In genomic region chr7:149715476-149715875, GRCh38 we compare ENCODE assay signal across 9 cellular contexts. TPM values are rescaled to one million over a fixed set of nuclear protein-coding genes. Genes with fewer than 3 reads are reported as not detected.
DNase-seq lines count a peak whose midpoint lies in the region; ATAC-seq, FAIRE-seq and TF ChIP-seq lines count a peak whose summit lies in the region.
"Had no signal": no experiment of that assay in that cellular context is flagged by ENCODE, and none has a peak within 500 bp of the region (broad histone marks: within the 10 kb centered on the region; RNA-seq: fewer than 3 reads in every experiment).

No MANE protein-coding gene starts in this region.

- TF ChIP-seq EP300 in H1 (IDR thresholded peaks at IDR 0.05; ENCODE audit: borderline replicate concordance in 1 of 2, low read depth in 2 of 2, low read length in 2 of 2) = no peak

- peaks cover 5% of the 10 kb centered on the region for H3K9me3 Mint-ChIP-seq in Calu3 (ENCODE audit: low read depth, unreplicated experiment)

- H3K4me1 ChIP-seq in NT2/D1 (ENCODE audit: insufficient read depth, insufficient read length) (peaks cover 25% of the 10 kb centered on the region), H1 (replicated peaks in 1 of 4; ENCODE audit: control insufficient read depth in 3 of 4, insufficient read depth in 4 of 4, low read length in 3 of 4) (peaks cover 2 to 14% (median 7%) of the 10 kb centered on the region in 4 experiments)

- DNase-seq in Calu3 = no peak
- no peak for DNase-seq in NT2/D1 (ENCODE audit: low read depth, low spot score)
- DNase-seq in H1 (ENCODE audit: low read depth in 1 of 2, low spot score in 2 of 2) = peak in 1 of 2 experiments; percentile 37
- DNase-seq in omental fat pad (ENCODE audit: low spot score) = peak; percentile 20
- DNase-seq in HEK293T (ENCODE audit: extremely low spot score) = no peak
- DNase-seq in NCI-H524 (lab: John Stamatoyannopoulos, UW) = no peak
- no peak for DNase-seq in NCI-H1048 (lab: John Stamatoyannopoulos, UW)

- H2BK5ac ChIP-seq in H1 (ENCODE audit: low read depth, low read length) = no peak overlapping the region

- POLR2A ChIA-PET in H1 (lab: Charles Lee; ENCODE audit: partially characterized antibody) = interaction anchor here (0.8 to 2.1 kb wide), 7 partner anchors 18 to 53 kb away, joined by 3 to 5 read pairs (median 3); no protein-coding TSS in a partner anchor
- POLR2A ChIA-PET in HEK293T (lab: Yijun Ruan, JAX) = interaction anchor here (1.5 to 2.2 kb wide), 4 partner anchors 11 to 91 kb away, joined by 4 to 8 read pairs (median 6); no protein-coding TSS in a partner anchor

- peak overlapping the region; percentile 22 for H2BK120ac ChIP-seq in H1 (replicated peaks; ENCODE audit: low read depth, low read length)

- H3K23me2 ChIP-seq in H1 (ENCODE audit: low read depth, low read length) = peaks cover 12% of the 10 kb centered on the region

- no peak overlapping the region for H2BK12ac ChIP-seq in H1 (ENCODE audit: low read depth, low read length)

- WGBS in H1 (ENCODE audit: extremely low coverage in 1 of 2, insufficient coverage in 1 of 2, insufficient read length in 1 of 2, insufficient replicate concordance in 2 of 2, low coverage in 1 of 2, low lambda C conversion rate in 2 of 2, missing lambda C conversion rate in 1 of 2), 2 experiments = 53% methylated on average over 8 of the region's 8 CpGs; no CpG with 5 or more reads in 1 of the 2 experiments

- H3K27me3 ChIP-seq in NT2/D1 (ENCODE audit: insufficient read depth, insufficient read length) (peaks cover 14% of the 10 kb centered on the region), H1 (replicated peaks in 1 of 4; ENCODE audit: control insufficient read depth in 3 of 4, extremely low read depth in 1 of 4, insufficient read depth in 3 of 4, low read length in 3 of 4) (peaks cover 0 to 11% (median 7%) of the 10 kb centered on the region in 4 experiments; a peak in 4 of 7 replicates)

- H3K36me3 ChIP-seq in NT2/D1 (ENCODE audit: insufficient read depth, insufficient read length, low read length) (peaks cover 4% of the 10 kb centered on the region), H1 (ENCODE audit: control insufficient read depth in 2 of 4, insufficient read depth in 4 of 4, low read length in 3 of 4) (no peaks in the 10 kb centered on the region)

- H3K79me1 ChIP-seq in H1 (ENCODE audit: low read depth, low read length) = peaks cover 14% of the 10 kb centered on the region

- no peak overlapping the region for H3K27ac ChIP-seq in H1 (ENCODE audit: low read depth, low read length)

- no peak overlapping the region for H3K23ac ChIP-seq in H1 (ENCODE audit: insufficient read length)

- no peak overlapping the region for H4K91ac ChIP-seq in H1 (replicated peaks; ENCODE audit: insufficient read length, low read length)

- no peak for TF ChIP-seq RAD21 in H1 (IDR thresholded peaks at IDR 0.05 in 1 of 2, conservative IDR thresholded peaks at IDR 0.05 in 1 of 2; ENCODE audit: low read depth in 2 of 2, low read length in 2 of 2)

- H2BK20ac ChIP-seq in H1 (ENCODE audit: low read length) = no peak overlapping the region

- TF ChIP-seq POLR2A in H1 (IDR thresholded peaks at IDR 0.05; ENCODE audit: control extremely low read depth in 1 of 2, low read depth in 2 of 2, low read length in 2 of 2) = no peak

- H3K27ac Mint-ChIP-seq in Calu3 (ENCODE audit: unreplicated experiment) = no peak overlapping the region

- CTCF ChIA-PET in Calu3 (lab: Charles Lee) (interaction anchor here (0.8 to 2.7 kb wide), 2 partner anchors 27 to 53 kb away, joined by 3 to 13 read pairs; no protein-coding TSS in a partner anchor), H1 (lab: Charles Lee; ENCODE audit: partially characterized antibody) (interaction anchor here (1.1 to 2.9 kb wide), 7 partner anchors 12 to 87 kb away, joined by 3 to 17 read pairs (median 6); no protein-coding TSS in a partner anchor), HEK293T (lab: Yijun Ruan, JAX) (interaction anchor here (0.5 to 2.6 kb wide), 4 partner anchors 53 to 703 kb away, joined by 3 to 17 read pairs (median 4); no protein-coding TSS in a partner anchor)

- H3K4ac ChIP-seq in H1 (replicated peaks; ENCODE audit: insufficient read length, low read depth, low read length) = no peak overlapping the region

- no TSS peak for BruUV-seq in Calu3 (replicated peaks; lab: Mats Ljungman, UMichigan)

- peaks cover 17% of the 10 kb centered on the region for H3K36me3 Mint-ChIP-seq in Calu3 (ENCODE audit: insufficient read depth, unreplicated experiment)

- peak overlapping the region; percentile 46; the same call in 1 of the 2 replicates for H2BK15ac ChIP-seq in H1 (ENCODE audit: low read length)

- peaks cover 34% of the 10 kb centered on the region for H3K4me1 Mint-ChIP-seq in Calu3 (ENCODE audit: low read depth, unreplicated experiment)

- peaks cover 16% of the 10 kb centered on the region for H3K9me3 ChIP-seq in NT2/D1 (ENCODE audit: insufficient read depth, low read length)
- peaks cover 3 to 4% of the 10 kb centered on the region in 2 experiments; a peak in 2 of 4 replicates for H3K9me3 ChIP-seq in H1 (ENCODE audit: insufficient read depth in 2 of 2, low read depth in 1 of 2, low read length in 1 of 2)

- peak overlapping the region; percentile 83 for H3K4me3 Mint-ChIP-seq in Calu3 (ENCODE audit: low read depth, unreplicated experiment)

- H3K9ac ChIP-seq in NT2/D1 (ENCODE audit: insufficient read length, low read depth) (peak overlapping the region; percentile 85), H1 (replicated peaks in 1 of 4; ENCODE audit: extremely low read depth in 1 of 4, low read depth in 3 of 4, low read length in 3 of 4) (peak overlapping the region in 3 of 4 experiments; percentile 78 to 83 (median 81); a peak in 6 of 7 replicates)

- ATAC-seq in omental fat pad (ENCODE audit: low FRiP score) (no peak), GM21619 (IDR thresholded peaks at IDR 0.05; ENCODE audit: unreplicated experiment) (no peak)

- peaks cover 0 to 10% of the 10 kb centered on the region in 2 experiments for H4K20me1 ChIP-seq in H1 (replicated peaks in 1 of 2; ENCODE audit: control insufficient read depth in 1 of 2, insufficient read depth in 2 of 2, low read length in 2 of 2)

- peak overlapping the region; percentile 83 for H3K4me3 ChIP-seq in NT2/D1 (ENCODE audit: insufficient read length, low read depth)
- H3K4me3 ChIP-seq in H1 (ENCODE audit: extremely low read depth in 1 of 4, insufficient read depth in 2 of 4, low read depth in 3 of 4, low read length in 4 of 4) = peak overlapping the region; percentile 57 to 95 (median 87)

- intact Hi-C loops in Calu3 (cut with micrococcal nuclease; ENCODE audit: unreplicated experiment) = no loop called here

- H4K8ac ChIP-seq in H1 (ENCODE audit: extremely low read depth, insufficient read depth, low read length) = no peak overlapping the region; the same call in 1 of the 2 replicates

- H3K14ac ChIP-seq in H1 (ENCODE audit: insufficient read length) = no peak overlapping the region

- no peak overlapping the region for H3K56ac ChIP-seq in H1 (replicated peaks; ENCODE audit: insufficient read length, low read depth, low read length)

- FAIRE-seq in H1 (lab: Jason Lieb, UNC) = no peak
- FAIRE-seq: endometrium had no signal

- H4K5ac ChIP-seq in H1 (ENCODE audit: insufficient read length, low read depth, low read length) = no peak overlapping the region

- H2AFZ ChIP-seq in H1 (ENCODE audit: low read length) = no peak overlapping the region

- no peaks in the 10 kb centered on the region for H3K27me3 Mint-ChIP-seq in Calu3 (ENCODE audit: unreplicated experiment)

- H3K79me2 ChIP-seq in H1 (ENCODE audit: control insufficient read depth in 1 of 2, insufficient read depth in 2 of 2, low read length in 2 of 2) = peaks cover 0 to 15% of the 10 kb centered on the region in 2 experiments; a peak in 2 of 4 replicates

- H2AK5ac ChIP-seq in H1 (ENCODE audit: low read depth, low read length) = 0 out of 2 replicates have a peak overlapping the region, but pooled peaks have one; percentile 26

- 0 out of 2 replicates have a peak overlapping the region, but pooled peaks have one; percentile 78 for H3K18ac ChIP-seq in H1 (ENCODE audit: extremely low read depth, low read length)

- peak overlapping the region; percentile 78 to 80 for H3K4me2 ChIP-seq in H1 (ENCODE audit: insufficient read depth in 1 of 2, low read depth in 2 of 2, low read length in 2 of 2)

- no peak for TF ChIP-seq CTCF in Calu3 (IDR thresholded peaks at IDR 0.05; ENCODE audit: unreplicated experiment)
- TF ChIP-seq CTCF in H1 (IDR thresholded peaks at IDR 0.05; ENCODE audit: control extremely low read depth in 1 of 3, insufficient read depth in 1 of 3, low read depth in 1 of 3, low read length in 3 of 3) = no peak
- TF ChIP-seq CTCF in omental fat pad (IDR thresholded peaks at IDR 0.05) = no peak

TF ChIP-seq in H1, 55 proteins besides CTCF, POLR2A, EP300 and RAD21 (continues in another document):
- no peak for TF ChIP-seq BRCA1 (IDR thresholded peaks at IDR 0.05; ENCODE audit: low read depth, low read length)
- TF ChIP-seq SIN3A (conservative IDR thresholded peaks at IDR 0.05 in 1 of 2, IDR thresholded peaks at IDR 0.05 in 1 of 2; ENCODE audit: low read depth in 1 of 2, low read length in 2 of 2) = no peak
- TF ChIP-seq NANOG (IDR thresholded peaks at IDR 0.05; ENCODE audit: insufficient read depth, low read depth, low read length, poor library complexity, severe bottlenecking) = no peak
- TF ChIP-seq TAF1 (IDR thresholded peaks at IDR 0.05; ENCODE audit: low read depth, low read length) = no peak
- no peak for TF ChIP-seq SP2 (IDR thresholded peaks at IDR 0.05; ENCODE audit: low read length)

TF ChIP-seq in HEK293T, 16 proteins besides CTCF, POLR2A, EP300 and RAD21 (continues in another document):
- no peak for TF ChIP-seq BHLHE40 (IDR thresholded peaks at IDR 0.05; ENCODE audit: borderline replicate concordance)
- no peak for TF ChIP-seq FOXA1 (IDR thresholded peaks at IDR 0.05)
- no peak for TF ChIP-seq L3MBTL2 (conservative IDR thresholded peaks at IDR 0.05)
- TF ChIP-seq TARDBP (IDR thresholded peaks at IDR 0.05) = no peak
- no peak for TF ChIP-seq SP1 (IDR thresholded peaks at IDR 0.05)
- TF ChIP-seq FOXK2 (IDR thresholded peaks at IDR 0.05) = no peak

RNA-seq across cellular contexts. Expression of gene ZNF467, which starts 57.9 kb away (rescaled TPM):
- total RNA-seq in Calu3 (2022) (0.54 and 2.4 TPM in 2 replicates), omental fat pad (10 to 100 TPM in 1 of 4 donors, 1 to 10 TPM in 3; 4.2 to 15.8 (median 7.0) TPM)
- total RNA-seq in H1 (2021; fragmentation: NEBNext Ultra II Directional; extraction: Animal tissue kit (Norgen Biotek cat#: 25700)) = 0.40 and 0.50 TPM in 2 replicates
- 0.51 and 0.89 TPM in 2 replicates for polyA plus RNA-seq in H1 (2011; rRNA removed)
- 0.44 TPM for polyA plus RNA-seq in H1 (2011; cell fraction: cytosol; rRNA removed)
- 1.7 TPM for polyA plus RNA-seq in H1 (2011; cell fraction: nucleus; rRNA removed)
- polyA plus RNA-seq in H1 (2012, experiment 1 of 2) = 0.36 to 0.89 TPM (median 0.75 TPM) in 4 replicates
- 0.35 TPM for polyA plus RNA-seq in H1 (2012, experiment 2 of 2)
- 0.20 TPM for polyA plus RNA-seq in H1 (2013, experiment 1 of 2)
- 0.13 TPM for polyA plus RNA-seq in H1 (2013, experiment 2 of 2)
- polyA minus RNA-seq in H1 (2011; rRNA and poly(A)+ RNA removed) = 0.05 and 0.13 TPM in 2 replicates
- not detected for polyA minus RNA-seq in H1 (2011; cell fraction: cytosol; rRNA and poly(A)+ RNA removed)
- polyA minus RNA-seq in H1 (2011; cell fraction: nucleus; rRNA and poly(A)+ RNA removed) = 0.70 TPM
